Comparison of ENCODE assay signal across 20 cellular contexts in genomic region chr6:144053601-144054000, GRCh38.
"Had no signal": no experiment of that assay in that cellular context is flagged by ENCODE, and none has a peak within 500 bp of the region (broad histone marks: within the 10 kb centered on the region; RNA-seq: fewer than 3 reads in every experiment).

No MANE protein-coding gene starts in this region.

- H3K9me3 Mint-ChIP-seq: activated naive CD8-positive, alpha-beta T cell treated with anti-CD3 and anti-CD28 coated beads for 36 hours had no signal

- H3K27me3 Mint-ChIP-seq: dendritic cell treated with granulocyte-macrophage colony-stimulating factor and Interleukin-4, amounts not matched to agents 40 ng/mL and 50 ng/mL, for 4 days; stimulated activated naive CD8-positive, alpha-beta T cell treated with anti-CD3 and anti-CD28 coated beads, Interleukin-15, amount 100 ng/mL, for 72 hours had no signal

- DNase-seq: activated CD4-positive, alpha-beta T cell treated with anti-CD3 and anti-CD28 coated beads, Interleukin-2, amount 50 U/mL, for 1 hour; activated CD8-positive, alpha-beta memory T cell treated with anti-CD3 and anti-CD28 coated beads for 24 hours; activated naive CD4-positive, alpha-beta T cell; activated naive CD8-positive, alpha-beta T cell treated with anti-CD3 and anti-CD28 coated beads for 36 hours; amniotic stem cell; effector CD8-positive, alpha-beta T cell; esophagus squamous epithelium; heart right ventricle; lower lobe of right lung; nephron progenitor cell; nucleus accumbens; stimulated activated CD4-positive, alpha-beta T cell treated with anti-CD3 and anti-CD28 coated beads, Interleukin-4, amount 100 ng/mL, for 1 hour; stimulated activated naive CD8-positive, alpha-beta T cell treated with anti-CD3 and anti-CD28 coated beads, Interleukin-15, amount 100 ng/mL, for 72 hours; T1000; transverse colon; uterus had no signal

- H3K4me3 Mint-ChIP-seq: dendritic cell treated with granulocyte-macrophage colony-stimulating factor and Interleukin-4, amounts not matched to agents 40 ng/mL and 50 ng/mL, for 4 days; nephron progenitor cell had no signal

- H3K27ac Mint-ChIP-seq: nephron progenitor cell had no signal

- ATAC-seq: activated CD4-positive, CD25-positive, alpha-beta regulatory T cell treated with anti-CD3 and anti-CD28 coated beads, Interleukin-2, amount 50 U/mL, for 24 hours; heart right ventricle; lower lobe of right lung; sciatic nerve; stimulated activated naive CD8-positive, alpha-beta T cell treated with anti-CD3 and anti-CD28 coated beads, Interleukin-15, amount 100 ng/mL, for 72 hours had no signal

- H3K27ac ChIP-seq: esophagus squamous epithelium, heart right ventricle, lower lobe of right lung, suprapubic skin, transverse colon, uterus had no signal

- H3K4me1 Mint-ChIP-seq: nephron progenitor cell had no signal
